Comparison of ENCODE assay signal across 8 cellular contexts in genomic region chr9:12640021-12640587, GRCh38.
DNase-seq lines count a peak whose midpoint lies in the region; ATAC-seq and TF ChIP-seq lines count a peak whose summit lies in the region.

No MANE protein-coding gene starts in this region.

- no peaks in the 10 kb centered on the region for H3K4me1 Mint-ChIP-seq in activated naive CD4-positive, alpha-beta T cell treated with anti-CD3 and anti-CD28 coated beads, Interleukin-2, amount 10 ng/mL, durations not matched to agents 7 days and 5 days

- DNase-seq in NOMO-1 treated with DMSO at 0.1 percent for 48 hours (lab: John Stamatoyannopoulos, UW; ENCODE audit: unreplicated experiment) = peak; percentile 24
- DNase-seq in NOMO-1 treated with dmso at 0.1 percent for 144 hours (lab: John Stamatoyannopoulos, UW; ENCODE audit: unreplicated experiment) = no peak
- peak; percentile 34 for DNase-seq in NCI-H2081 treated with DMSO at 0.1 percent for 48 hours (lab: John Stamatoyannopoulos, UW)
- peak; percentile 42 for DNase-seq in astrocyte of the cerebellum (ENCODE audit: low read depth)
- peak; percentile 83 for DNase-seq in left kidney (ENCODE audit: low read depth, low spot score)
- DNase-seq in activated naive CD4-positive, alpha-beta T cell treated with anti-CD3 and anti-CD28 coated beads, Interleukin-2, amount 50 U/mL, for 16 hours = no peak
- DNase-seq in activated naive CD4-positive, alpha-beta T cell treated with anti-CD3 and anti-CD28 coated beads, Interleukin-2, amount 10 ng/mL, durations not matched to agents 7 days and 5 days = no peak

- peak; percentile 59 for TF ChIP-seq CTCF in astrocyte of the cerebellum (IDR thresholded peaks at IDR 0.05; ENCODE audit: low read depth, low read length, missing control alignments)

- no peak for ATAC-seq in GM19395 (IDR thresholded peaks at IDR 0.05; ENCODE audit: unreplicated experiment)

- no peaks in the 10 kb centered on the region for H3K27me3 Mint-ChIP-seq in activated naive CD4-positive, alpha-beta T cell treated with anti-CD3 and anti-CD28 coated beads, Interleukin-2, amount 10 ng/mL, durations not matched to agents 7 days and 5 days

- H3K4me3 Mint-ChIP-seq in activated naive CD4-positive, alpha-beta T cell treated with anti-CD3 and anti-CD28 coated beads, Interleukin-2, amount 10 ng/mL, durations not matched to agents 7 days and 5 days = no peak overlapping the region

- no peak overlapping the region for H3K27ac Mint-ChIP-seq in activated naive CD4-positive, alpha-beta T cell treated with anti-CD3 and anti-CD28 coated beads, Interleukin-2, amount 10 ng/mL, durations not matched to agents 7 days and 5 days

- no peaks in the 10 kb centered on the region for H3K36me3 Mint-ChIP-seq in activated naive CD4-positive, alpha-beta T cell treated with anti-CD3 and anti-CD28 coated beads, Interleukin-2, amount 10 ng/mL, durations not matched to agents 7 days and 5 days

- no peak overlapping the region for H3K4me3 ChIP-seq in astrocyte of the cerebellum (ENCODE audit: low read depth, low read length)

- H3K9me3 Mint-ChIP-seq in activated naive CD4-positive, alpha-beta T cell treated with anti-CD3 and anti-CD28 coated beads, Interleukin-2, amount 10 ng/mL, durations not matched to agents 7 days and 5 days = peaks cover 7% of the 10 kb centered on the region

- in situ Hi-C loops in astrocyte of the cerebellum (cut with HindIII; ENCODE audit: low sequenced_read_pairs) = no loop called here

- CTCF ChIA-PET in activated naive CD4-positive, alpha-beta T cell treated with anti-CD3 and anti-CD28 coated beads, Interleukin-2, amount 10 ng/mL, durations not matched to agents 7 days and 5 days (lab: Charles Lee) = no interaction called here

Comparison
In these comparisons a context has a peak if more than half of its experiments do, and no peak if none do; other contexts are left out.
1. DNase-seq: peak in NOMO-1 treated with DMSO at 0.1 percent for 48 hours (single experiment), NCI-H2081 treated with DMSO at 0.1 percent for 48 hours (single experiment), astrocyte of the cerebellum (single experiment) and left kidney (single experiment); none in NOMO-1 treated with dmso at 0.1 percent for 144 hours (single experiment), activated naive CD4-positive, alpha-beta T cell treated with anti-CD3 and anti-CD28 coated beads, Interleukin-2, amount 50 U/mL, for 16 hours (single experiment) and activated naive CD4-positive, alpha-beta T cell treated with anti-CD3 and anti-CD28 coated beads, Interleukin-2, amount 10 ng/mL, durations not matched to agents 7 days and 5 days (single experiment).